In genomic region chr17:52376137-52376536, GRCh38 we compare ENCODE assay signal across 14 cellular contexts.
DNase-seq lines count a peak whose midpoint lies in the region; ATAC-seq and TF ChIP-seq lines count a peak whose summit lies in the region.
"Had no signal": no experiment of that assay in that cellular context is flagged by ENCODE, and none has a peak within 500 bp of the region (broad histone marks: within the 10 kb centered on the region; RNA-seq: fewer than 3 reads in every experiment).

No MANE protein-coding gene starts in this region.

- H3T11ph ChIP-seq in H9 (ENCODE audit: low read length), result no peak overlapping the region

- no peak overlapping the region for H3K4me3 ChIP-seq in BE2C (ENCODE audit: low read depth, low read length)
- H3K4me3 ChIP-seq: HAP-1 had no signal

- H3K23me2 ChIP-seq in H9 (ENCODE audit: insufficient read length, low read depth, low read length, poor library complexity, severe bottlenecking), result no peaks in the 10 kb centered on the region

- H3K4me3 Mint-ChIP-seq in H9, result no peak overlapping the region
- H3K4me3 Mint-ChIP-seq in activated T-helper 2 cell treated with anti-CD3 and anti-CD28 coated beads, Interferon-gamma antibody, Interleukin-2, Interleukin-4, amounts not matched to agents 10 μg/mL and 5 μg/mL and 100 μg/mL, durations not matched to agents 14 hours and 24 hours and 36 hours (ENCODE audit: low read depth), result no peak overlapping the region
- H3K4me3 Mint-ChIP-seq: CD4-positive, alpha-beta T cell had no signal

- no peak overlapping the region; a peak in 1 of 7 replicates for H3K27ac Mint-ChIP-seq in H9
- no peak overlapping the region for H3K27ac Mint-ChIP-seq in activated T-helper 2 cell treated with anti-CD3 and anti-CD28 coated beads, Interferon-gamma antibody, Interleukin-2, Interleukin-4, amounts not matched to agents 10 μg/mL and 5 μg/mL and 100 μg/mL, durations not matched to agents 14 hours and 24 hours and 36 hours
- H3K27ac Mint-ChIP-seq: CD4-positive, alpha-beta T cell had no signal

- no peak overlapping the region for H3K4me2 ChIP-seq in H9 (ENCODE audit: insufficient read depth, insufficient read length, low read length)

- no peaks in the 10 kb centered on the region; the same call in 1 of the 2 replicates for H3K36me3 ChIP-seq in BE2C
- H3K36me3 ChIP-seq: HAP-1 had no signal

- H3K14ac ChIP-seq in H9 (ENCODE audit: insufficient read depth, low read length), result no peak overlapping the region

- H3K4me1 ChIP-seq in BE2C (no peaks in the 10 kb centered on the region; the same call in 1 of the 2 replicates), H9 (ENCODE audit: insufficient read depth, low read length) (peaks cover 2% of the 10 kb centered on the region; the same call in 1 of the 2 replicates)
- H3K4me1 ChIP-seq: HAP-1 had no signal

- DNase-seq in BE2C, result peak; percentile 47
- DNase-seq in H9, result peak; percentile 73
- peak; percentile 29 for DNase-seq in SK-N-DZ (ENCODE audit: low spot score)
- peak; percentile 14 for DNase-seq in iPS-NIHi11 (ENCODE audit: low spot score)
- DNase-seq in NCI-H1105 (lab: John Stamatoyannopoulos, UW), result no peak
- no peak for DNase-seq in activated T-helper 2 cell treated with anti-CD3 and anti-CD28 coated beads, Interferon-gamma antibody, Interleukin-2, Interleukin-4, amounts not matched to agents 10 μg/mL and 5 μg/mL and 100 μg/mL, durations not matched to agents 14 hours and 24 hours and 36 hours (ENCODE audit: low spot score)
- DNase-seq in activated T-cell treated with anti-CD3 and anti-CD28 coated beads, Interleukin-2, amount 50 U/mL, for 48 hours, result no peak
- DNase-seq: ACHN; C1 segment of cervical spinal cord; Calu3; CD4-positive, alpha-beta T cell; DMS 273 treated with DMSO at 0.1 percent for 48 hours had no signal

- no CpG with 5 or more reads among the region's 3 CpGs for WGBS in H9 (ENCODE audit: extremely low coverage, insufficient read length, low lambda C conversion rate)

- H2BK12ac ChIP-seq in H9 (ENCODE audit: insufficient read length, low read depth, low read length), result no peak overlapping the region

- H3K27ac ChIP-seq in H9 (ENCODE audit: insufficient read length, low read depth, low read length), result no peak overlapping the region

- peaks cover 3 to 4% of the 10 kb centered on the region in 2 experiments; a peak in 2 of 4 replicates for H3K4me1 Mint-ChIP-seq in H9
- H3K4me1 Mint-ChIP-seq in activated T-helper 2 cell treated with anti-CD3 and anti-CD28 coated beads, Interferon-gamma antibody, Interleukin-2, Interleukin-4, amounts not matched to agents 10 μg/mL and 5 μg/mL and 100 μg/mL, durations not matched to agents 14 hours and 24 hours and 36 hours (ENCODE audit: low read depth), result no peaks in the 10 kb centered on the region

- no peak overlapping the region for H2BK20ac ChIP-seq in H9 (ENCODE audit: low read depth, low read length, poor library complexity, severe bottlenecking)

- peak overlapping the region; percentile 95 for H2AFZ ChIP-seq in H9 (ENCODE audit: low read length)

- no peak overlapping the region for H3K23ac ChIP-seq in H9 (ENCODE audit: insufficient read length, low read depth, low read length)

- no peak overlapping the region for H2BK15ac ChIP-seq in H9 (ENCODE audit: low read depth, low read length)

- H4K20me1 ChIP-seq in H9 (ENCODE audit: control insufficient read depth, insufficient read depth, insufficient read length), result no peaks in the 10 kb centered on the region

- H3K27me3 ChIP-seq in BE2C (no peaks in the 10 kb centered on the region), H9 (ENCODE audit: insufficient read depth, low read length) (no peaks in the 10 kb centered on the region)

- H3K36me3 Mint-ChIP-seq in H9 (ENCODE audit: insufficient read depth in 1 of 3, low read depth in 3 of 3), result no peaks in the 10 kb centered on the region; a peak in 1 of 7 replicates
- H3K36me3 Mint-ChIP-seq in activated T-helper 2 cell treated with anti-CD3 and anti-CD28 coated beads, Interferon-gamma antibody, Interleukin-2, Interleukin-4, amounts not matched to agents 10 μg/mL and 5 μg/mL and 100 μg/mL, durations not matched to agents 14 hours and 24 hours and 36 hours (ENCODE audit: low read depth), result no peaks in the 10 kb centered on the region

- no peak overlapping the region for H4K91ac ChIP-seq in H9 (ENCODE audit: insufficient read length, low read depth, low read length)

- no peak overlapping the region for H2BK5ac ChIP-seq in H9 (ENCODE audit: insufficient read length, low read length)

- H2BK120ac ChIP-seq in H9 (ENCODE audit: low read depth, low read length, poor library complexity, severe bottlenecking), result no peak overlapping the region

- no peaks in the 10 kb centered on the region for H3K27me3 Mint-ChIP-seq in H9 (ENCODE audit: low read depth)
- H3K27me3 Mint-ChIP-seq in activated T-helper 2 cell treated with anti-CD3 and anti-CD28 coated beads, Interferon-gamma antibody, Interleukin-2, Interleukin-4, amounts not matched to agents 10 μg/mL and 5 μg/mL and 100 μg/mL, durations not matched to agents 14 hours and 24 hours and 36 hours (ENCODE audit: low read depth), result no peaks in the 10 kb centered on the region
- H3K27me3 Mint-ChIP-seq: CD4-positive, alpha-beta T cell had no signal

- no peaks in the 10 kb centered on the region for H3K79me1 ChIP-seq in H9 (ENCODE audit: insufficient read depth, low read depth, low read length, poor library complexity, severe bottlenecking)

- H2AK5ac ChIP-seq in H9 (ENCODE audit: insufficient read length, low read length), result no peak overlapping the region

- no peak for TF ChIP-seq CTCF in BE2C (IDR thresholded peaks at IDR 0.05; ENCODE audit: low read depth, low read length)
- TF ChIP-seq CTCF in H9 (conservative IDR thresholded peaks at IDR 0.05), result no peak

- peak overlapping the region; percentile 64 for H3K18ac ChIP-seq in H9 (ENCODE audit: insufficient read length, low read depth, low read length)

- intact Hi-C loops in activated T-helper 2 cell treated with anti-CD3 and anti-CD28 coated beads, Interferon-gamma antibody, Interleukin-2, Interleukin-4, amounts not matched to agents 10 μg/mL and 5 μg/mL and 100 μg/mL, durations not matched to agents 14 hours and 24 hours and 36 hours (cut with micrococcal nuclease), result no loop called here

- no peak overlapping the region for H3K9ac ChIP-seq in H9 (ENCODE audit: extremely low read depth, insufficient read length, low read length)

- no peaks in the 10 kb centered on the region for H3K79me2 ChIP-seq in H9 (ENCODE audit: insufficient read depth, low read length)

- H4K5ac ChIP-seq in H9 (ENCODE audit: insufficient read length, low read depth, low read length), result no peak overlapping the region

- H3K4ac ChIP-seq in H9 (ENCODE audit: low read depth, low read length), result no peak overlapping the region

- no peak for ATAC-seq in HG02840 (IDR thresholded peaks at IDR 0.05; ENCODE audit: low FRiP score, unreplicated experiment)

- H3K9me3 ChIP-seq in BE2C (no peaks in the 10 kb centered on the region), H9 (ENCODE audit: control insufficient read depth, low read depth, low read length) (no peaks in the 10 kb centered on the region)
- H3K9me3 ChIP-seq: HAP-1 had no signal

- no peaks in the 10 kb centered on the region for H3K9me3 Mint-ChIP-seq in H9
- no peaks in the 10 kb centered on the region for H3K9me3 Mint-ChIP-seq in activated T-helper 2 cell treated with anti-CD3 and anti-CD28 coated beads, Interferon-gamma antibody, Interleukin-2, Interleukin-4, amounts not matched to agents 10 μg/mL and 5 μg/mL and 100 μg/mL, durations not matched to agents 14 hours and 24 hours and 36 hours
- H3K9me3 Mint-ChIP-seq: CD4-positive, alpha-beta T cell had no signal

- no peak overlapping the region for H4K8ac ChIP-seq in H9 (replicated peaks; ENCODE audit: insufficient read length, low read depth, low read length)

- no peak overlapping the region for H3K56ac ChIP-seq in H9 (ENCODE audit: insufficient read length, low read depth, low read length)

Comparison
In these comparisons a context has a peak if more than half of its experiments do, and no peak if none do; other contexts are left out.
1. DNase-seq: peak in BE2C (single experiment), H9 (single experiment), SK-N-DZ (single experiment) and iPS-NIHi11 (single experiment); none in NCI-H1105 (single experiment), activated T-helper 2 cell treated with anti-CD3 and anti-CD28 coated beads, Interferon-gamma antibody, Interleukin-2, Interleukin-4, amounts not matched to agents 10 μg/mL and 5 μg/mL and 100 μg/mL, durations not matched to agents 14 hours and 24 hours and 36 hours (single experiment) and activated T-cell treated with anti-CD3 and anti-CD28 coated beads, Interleukin-2, amount 50 U/mL, for 48 hours (0 of 2).